In genomic region chr6:149334682-149335160, GRCh38 we compare ENCODE assay signal across 9 cellular contexts. TPM values are rescaled to one million over a fixed set of nuclear protein-coding genes. Genes with fewer than 3 reads are reported as not detected.
A peak's percentile ranks its signal among the peaks of the same experiment; 100 is the strongest.
DNase-seq lines count a peak whose midpoint lies in the region; ATAC-seq and TF ChIP-seq lines count a peak whose summit lies in the region.
"Had no signal": no experiment of that assay in that cellular context is flagged by ENCODE, and none has a peak within 500 bp of the region (broad histone marks: within the 10 kb centered on the region; RNA-seq: fewer than 3 reads in every experiment).

No MANE protein-coding gene starts in this region.

- peaks cover 28% of the 10 kb centered on the region for H3K36me3 Mint-ChIP-seq in activated CD4-positive, alpha-beta T cell treated with anti-CD3 and anti-CD28 coated beads for 36 hours (ENCODE audit: low read depth)

- H3K9me3 Mint-ChIP-seq in activated CD4-positive, alpha-beta T cell treated with anti-CD3 and anti-CD28 coated beads for 36 hours (ENCODE audit: low read depth) = peaks cover 5% of the 10 kb centered on the region

- H3K9me2 ChIP-seq in PC-3 (replicated peaks; ENCODE audit: low read length) = no peaks in the 10 kb centered on the region

- H3K36me3 ChIP-seq in PC-3 (ENCODE audit: low read depth, low read length) (no peaks in the 10 kb centered on the region), A673 (ENCODE audit: insufficient read depth, low read length, poor library complexity, severe bottlenecking) (no peaks in the 10 kb centered on the region)

- H3K4me2 ChIP-seq in PC-3 (ENCODE audit: low read length) = peak overlapping the region; percentile 64

- H4K20me1 ChIP-seq in PC-3 (ENCODE audit: low read length) = no peaks in the 10 kb centered on the region

- no peak overlapping the region for H2AFZ ChIP-seq in PC-3 (ENCODE audit: low read length)

- TF ChIP-seq CTCF in PC-3 (conservative IDR thresholded peaks at IDR 0.05; ENCODE audit: low read depth, low read length) (no peak), A673 (conservative IDR thresholded peaks at IDR 0.05; ENCODE audit: low read depth, low read length) (no peak), GM20000 (IDR thresholded peaks at IDR 0.05; ENCODE audit: extremely low read depth, missing control alignments) (no peak)

- H3F3A ChIP-seq in PC-3 (ENCODE audit: low read length, unreplicated experiment) = peaks cover 10% of the 10 kb centered on the region

- peak overlapping the region; percentile 91 for H3K27ac ChIP-seq in PC-3 (ENCODE audit: low read length)
- no peak overlapping the region for H3K27ac ChIP-seq in A673 (ENCODE audit: low read depth, low read length, poor library complexity, severe bottlenecking)

- ATAC-seq in activated CD4-positive, alpha-beta T cell treated with anti-CD3 and anti-CD28 coated beads for 36 hours = no peak
- ATAC-seq in PC-3 (peak; percentile 70), esophagus mucosa (peak; percentile 61), GM18868 (IDR thresholded peaks at IDR 0.05; ENCODE audit: unreplicated experiment) (no peak)
- peak; percentile 26 for ATAC-seq in stimulated activated naive CD8-positive, alpha-beta T cell treated with anti-CD3 and anti-CD28 coated beads, Interleukin-15, Interleukin-2, amounts not matched to agents 100 U/mL and 50 U/mL, for 24 hours

- H3K4me1 ChIP-seq in PC-3 (ENCODE audit: insufficient read depth, low read length) (peaks cover 65% of the 10 kb centered on the region), A673 (ENCODE audit: insufficient read depth, low read length, poor library complexity, severe bottlenecking) (peaks cover 34% of the 10 kb centered on the region)

- no peaks in the 10 kb centered on the region for H3K9me3 ChIP-seq in PC-3 (ENCODE audit: low read length)
- no peaks in the 10 kb centered on the region for H3K9me3 ChIP-seq in A673 (ENCODE audit: low read depth, low read length, poor library complexity, severe bottlenecking)

- no peak for DNase-seq in activated CD4-positive, alpha-beta T cell treated with anti-CD3 and anti-CD28 coated beads for 36 hours
- DNase-seq in activated CD4-positive, alpha-beta T cell treated with anti-CD3 and anti-CD28 coated beads for 4 hours = no peak
- DNase-seq in PC-3 = peak; percentile 83
- DNase-seq in stimulated activated naive CD8-positive, alpha-beta T cell treated with anti-CD3 and anti-CD28 coated beads, Interleukin-15, Interleukin-2, amounts not matched to agents 100 U/mL and 50 U/mL, for 24 hours = no peak
- DNase-seq in A673 (ENCODE audit: low spot score) = no peak
- no peak for DNase-seq in GM20000 (ENCODE audit: low spot score)
- DNase-seq: stimulated activated CD8-positive, alpha-beta memory T cell treated with anti-CD3 and anti-CD28 coated beads, Interleukin-4, amount 100 ng/mL, for 48 hours had no signal

- intact Hi-C loops in activated CD4-positive, alpha-beta T cell treated with anti-CD3 and anti-CD28 coated beads for 36 hours (cut with DNase I, micrococcal nuclease) = loop anchor here (5.0 kb wide), 5 partner anchors 122 to 302 kb away; no protein-coding TSS in a partner anchor
- intact Hi-C loops in PC-3 (cut with micrococcal nuclease) (loop anchor here (5.0 to 10.0 kb wide), 4 partner anchors 48 to 252 kb away; no protein-coding TSS in a partner anchor), A673 (cut with micrococcal nuclease; ENCODE audit: unreplicated experiment) (no loop called here)

- BruUV-seq in PC-3 (replicated peaks; lab: Mats Ljungman, UMichigan) (no TSS peak), A673 (replicated peaks; lab: Mats Ljungman, UMichigan) (no TSS peak)

- POLR2A ChIA-PET in activated CD4-positive, alpha-beta T cell treated with anti-CD3 and anti-CD28 coated beads for 36 hours (lab: Charles Lee) = interaction anchor here (0.7 to 1.0 kb wide), 2 partner anchors 11 to 195 kb away, joined by 5 to 13 read pairs; no protein-coding TSS in a partner anchor
- POLR2A ChIA-PET in PC-3 (lab: Charles Lee; ENCODE audit: unreplicated experiment) = interaction anchor here (0.6 kb wide), 2 partner anchors 12 to 33 kb away, joined by 3 read pairs; no protein-coding TSS in a partner anchor
- POLR2A ChIA-PET in A673 (lab: Charles Lee; ENCODE audit: low non-redundant PET) = no interaction called here

- H3K79me2 ChIP-seq in PC-3 (ENCODE audit: low read length) = peaks cover 90% of the 10 kb centered on the region

- H3K4me1 Mint-ChIP-seq in activated CD4-positive, alpha-beta T cell treated with anti-CD3 and anti-CD28 coated beads for 36 hours = peaks cover 86% of the 10 kb centered on the region

- H3K9ac ChIP-seq in PC-3 (ENCODE audit: low read length) = peak overlapping the region; percentile 31

- H3K4me3 ChIP-seq in PC-3 (ENCODE audit: low read length) (no peak overlapping the region), A673 (ENCODE audit: low read depth, low read length, poor library complexity, severe bottlenecking) (no peak overlapping the region)

- CTCF ChIA-PET in activated CD4-positive, alpha-beta T cell treated with anti-CD3 and anti-CD28 coated beads for 36 hours (lab: Charles Lee) = interaction anchor here (0.7 to 7.6 kb wide), 3 partner anchors 11 to 216 kb away, joined by 3 to 49 read pairs (median 3); no protein-coding TSS in a partner anchor
- CTCF ChIA-PET in PC-3 (lab: Charles Lee) = interaction anchor here (0.6 kb wide), 1 partner anchor 11 kb away, joined by 10 read pairs; no protein-coding TSS in a partner anchor
- CTCF ChIA-PET in A673 (lab: Charles Lee) = no interaction called here

- no peaks in the 10 kb centered on the region for H3K27me3 Mint-ChIP-seq in activated CD4-positive, alpha-beta T cell treated with anti-CD3 and anti-CD28 coated beads for 36 hours

- peak overlapping the region; percentile 91 for H3K27ac Mint-ChIP-seq in activated CD4-positive, alpha-beta T cell treated with anti-CD3 and anti-CD28 coated beads for 36 hours

- peak overlapping the region; percentile 9 for H3K4me3 Mint-ChIP-seq in activated CD4-positive, alpha-beta T cell treated with anti-CD3 and anti-CD28 coated beads for 36 hours

- H3K27me3 ChIP-seq in PC-3 (ENCODE audit: low read length) (no peaks in the 10 kb centered on the region), A673 (replicated peaks; ENCODE audit: insufficient read depth, low read depth, low read length, poor library complexity) (no peaks in the 10 kb centered on the region)

RNA-seq across cellular contexts. Expression of gene TAB2, which starts 17.2 kb away (rescaled TPM):
- 10 to 100 TPM; 65.8 to 94.1 TPM for total RNA-seq in activated CD4-positive, alpha-beta T cell treated with anti-CD3 and anti-CD28 coated beads for 36 hours
- total RNA-seq in PC-3 (2014; rRNA removed) (14.7 and 18.5 TPM in 2 replicates), esophagus mucosa (34.0 TPM), A673 (2021) (49.3 and 52.2 TPM in 2 replicates)

Comparison
In these comparisons a context has a peak if more than half of its experiments do, and no peak if none do; other contexts are left out.
1. ATAC-seq: peak in PC-3 (single experiment), esophagus mucosa (single experiment) and stimulated activated naive CD8-positive, alpha-beta T cell treated with anti-CD3 and anti-CD28 coated beads, Interleukin-15, Interleukin-2, amounts not matched to agents 100 U/mL and 50 U/mL, for 24 hours (single experiment); none in activated CD4-positive, alpha-beta T cell treated with anti-CD3 and anti-CD28 coated beads for 36 hours (single experiment) and GM18868 (single experiment).